ENCODE assay signal across 30 cellular contexts in the genomic region with DNA sequence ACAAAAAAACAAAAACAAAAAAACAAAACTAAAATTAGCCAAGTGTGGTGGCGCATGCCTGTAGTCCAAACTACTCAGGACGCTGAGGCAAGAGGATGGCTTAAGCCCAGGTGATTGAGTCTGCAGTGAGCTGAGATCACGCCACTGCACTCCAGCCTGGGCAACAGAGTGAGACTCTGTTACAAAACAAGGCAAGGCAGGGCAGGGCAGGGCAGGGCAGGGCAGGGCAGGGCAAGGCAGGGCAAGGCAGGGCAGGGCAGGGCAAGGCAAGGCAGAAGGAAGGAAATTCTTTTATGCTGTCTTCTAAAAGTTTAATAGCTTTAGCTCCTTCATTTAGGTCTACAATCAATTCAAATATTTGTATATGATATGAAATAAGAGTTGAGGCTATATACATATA. TPM values are rescaled to one million over a fixed set of nuclear protein-coding genes. Genes with fewer than 3 reads are reported as not detected.
"Had no signal": no experiment of that assay in that cellular context is flagged by ENCODE, and none has a peak within 500 bp of the region (broad histone marks: within the 10 kb centered on the region; RNA-seq: fewer than 3 reads in every experiment).

No MANE protein-coding gene starts in this region.

- H3K9me3 ChIP-seq: adrenal gland, body of pancreas, SJSA1 had no signal

- H3K9me3 Mint-ChIP-seq: activated B cell treated with CpG ODN at 0.5 μM for 24 hours; activated CD4-positive, alpha-beta memory T cell treated with anti-CD3 and anti-CD28 coated beads for 36 hours; activated naive CD4-positive, alpha-beta T cell treated with anti-CD3 and anti-CD28 coated beads for 36 hours; activated naive CD4-positive, alpha-beta T cell treated with anti-CD3 and anti-CD28 coated beads, Interleukin-2, amount 50 U/mL, for 72 hours; activated T-cell treated with anti-CD3 and anti-CD28 coated beads, Interleukin-2, amount 50 U/mL, for 4 hours; activated T-helper 1 cell treated with anti-CD3 and anti-CD28 coated beads, Interleukin-12 subunit alpha, Interleukin-12 subunit beta, Interleukin-2, Interleukin-4 antibody, amounts not matched to agents 30 ng/mL and 10 ng/mL and 1 ng/mL, durations not matched to agents 14 hours and 24 hours and 36 hours; T-helper 1 cell treated with Interleukin-12 subunit alpha and Interleukin-12 subunit beta and Interleukin-4 antibody, amounts not matched to agents 30 μg/mL and 1 μg/mL, for 36 hours; T-helper 2 cell treated with Interferon-gamma antibody and Interleukin-4, amounts not matched to agents 5 μg/mL and 100 μg/mL, for 36 hours had no signal

- H3K9ac ChIP-seq: SK-N-SH had no signal

- H3K27me3 ChIP-seq: body of pancreas had no signal

- H3K36me3 Mint-ChIP-seq: activated CD4-positive, alpha-beta memory T cell treated with anti-CD3 and anti-CD28 coated beads for 36 hours; activated naive CD4-positive, alpha-beta T cell treated with anti-CD3 and anti-CD28 coated beads, Interleukin-2, amount 50 U/mL, for 72 hours had no signal

- H3K4me1 Mint-ChIP-seq: activated B cell treated with CpG ODN at 0.5 μM for 24 hours had no signal

- H3K4me3 ChIP-seq: adrenal gland, body of pancreas, K562, SJSA1 had no signal

- H3K27ac ChIP-seq: adrenal gland, body of pancreas, SJSA1 had no signal

- H3K36me3 ChIP-seq: adrenal gland, SJSA1 had no signal

- ATAC-seq: activated naive CD4-positive, alpha-beta T cell treated with anti-CD3 and anti-CD28 coated beads, Interleukin-2, amount 50 U/mL, for 72 hours; activated T-cell treated with anti-CD3 and anti-CD28 coated beads, Interleukin-2, amount 50 U/mL, for 4 hours; body of pancreas; K562; Panc1 had no signal

- H3K4me1 ChIP-seq: adrenal gland, SJSA1 had no signal

- H3K27me3 Mint-ChIP-seq: activated B cell treated with CpG ODN at 0.5 μM for 24 hours had no signal

- H3K27ac Mint-ChIP-seq: activated B cell treated with CpG ODN at 0.5 μM for 24 hours; activated CD4-positive, alpha-beta memory T cell treated with anti-CD3 and anti-CD28 coated beads for 36 hours; activated naive CD4-positive, alpha-beta T cell treated with anti-CD3 and anti-CD28 coated beads for 36 hours; activated naive CD4-positive, alpha-beta T cell treated with anti-CD3 and anti-CD28 coated beads, Interleukin-2, amount 50 U/mL, for 72 hours; activated T-helper 1 cell treated with anti-CD3 and anti-CD28 coated beads, Interleukin-12 subunit alpha, Interleukin-12 subunit beta, Interleukin-2, Interleukin-4 antibody, amounts not matched to agents 30 ng/mL and 10 ng/mL and 1 ng/mL, durations not matched to agents 14 hours and 24 hours and 36 hours; T-helper 1 cell treated with Interleukin-12 subunit alpha and Interleukin-12 subunit beta and Interleukin-4 antibody, amounts not matched to agents 30 μg/mL and 1 μg/mL, for 36 hours; T-helper 2 cell treated with Interferon-gamma antibody and Interleukin-4, amounts not matched to agents 5 μg/mL and 100 μg/mL, for 36 hours had no signal

- H3K4me3 Mint-ChIP-seq: activated B cell treated with CpG ODN at 0.5 μM for 24 hours; activated CD4-positive, alpha-beta memory T cell treated with anti-CD3 and anti-CD28 coated beads for 36 hours; activated naive CD4-positive, alpha-beta T cell treated with anti-CD3 and anti-CD28 coated beads for 36 hours; activated T-cell treated with anti-CD3 and anti-CD28 coated beads, Interleukin-2, amount 50 U/mL, for 4 hours; activated T-helper 1 cell treated with anti-CD3 and anti-CD28 coated beads, Interleukin-12 subunit alpha, Interleukin-12 subunit beta, Interleukin-2, Interleukin-4 antibody, amounts not matched to agents 30 ng/mL and 10 ng/mL and 1 ng/mL, durations not matched to agents 14 hours and 24 hours and 36 hours; T-helper 1 cell treated with Interleukin-12 subunit alpha and Interleukin-12 subunit beta and Interleukin-4 antibody, amounts not matched to agents 30 μg/mL and 1 μg/mL, for 36 hours; T-helper 2 cell treated with Interferon-gamma antibody and Interleukin-4, amounts not matched to agents 5 μg/mL and 100 μg/mL, for 36 hours had no signal

- H3K4me2 ChIP-seq: SK-N-SH had no signal

- DNase-seq: activated B cell treated with CpG ODN at 0.5 μM for 24 hours; activated CD4-positive, alpha-beta memory T cell treated with anti-CD3 and anti-CD28 coated beads for 36 hours; activated CD4-positive, alpha-beta T cell treated with anti-CD3 and anti-CD28 coated beads for 4 hours; activated CD4-positive, alpha-beta T cell treated with anti-CD3 and anti-CD28 coated beads, Interleukin-2, amount 50 U/mL, for 1 hour; activated CD4-positive, CD25-positive, alpha-beta regulatory T cell treated with anti-CD3 and anti-CD28 coated beads, Interleukin-2, amount 50 U/mL, for 72 hours; activated CD8-positive, alpha-beta memory T cell treated with anti-CD3 and anti-CD28 coated beads, Interleukin-2, amount 50 U/mL, for 4 hours; activated gamma-delta T cell treated with Interleukin-2 at 50 U/mL for 16 hours; activated naive CD4-positive, alpha-beta T cell treated with anti-CD3 and anti-CD28 coated beads for 36 hours; activated T-cell treated with anti-CD3 and anti-CD28 coated beads for 4 hours; activated T-cell treated with anti-CD3 and anti-CD28 coated beads, Interleukin-2, amount 50 U/mL, for 4 hours; adrenal gland; body of pancreas; NCI-H1048; NCI-H1105 treated with DMSO at 0.1 percent for 48 hours; NCI-H1436; NCI-H1694; NCI-H1930; NCI-H345; NCI-H524 treated with DMSO at 0.1 percent for 48 hours; SHP77 treated with DMSO at 0.1 percent for 48 hours; SK-N-SH had no signal

RNA-seq across cellular contexts. Expression of a gene that starts 50.1 kb away (rescaled TPM):
- total RNA-seq: activated B cell treated with CpG ODN at 0.5 μM for 24 hours; activated CD4-positive, alpha-beta memory T cell treated with anti-CD3 and anti-CD28 coated beads for 36 hours; activated naive CD4-positive, alpha-beta T cell treated with anti-CD3 and anti-CD28 coated beads for 36 hours; activated naive CD4-positive, alpha-beta T cell treated with anti-CD3 and anti-CD28 coated beads, Interleukin-2, amount 50 U/mL, for 72 hours; activated T-cell treated with anti-CD3 and anti-CD28 coated beads, Interleukin-2, amount 50 U/mL, for 4 hours; activated T-helper 1 cell treated with anti-CD3 and anti-CD28 coated beads, Interleukin-12 subunit alpha, Interleukin-12 subunit beta, Interleukin-2, Interleukin-4 antibody, amounts not matched to agents 30 ng/mL and 10 ng/mL and 1 ng/mL, durations not matched to agents 14 hours and 24 hours and 36 hours; adrenal gland; body of pancreas; K562; M059J; NCI-H460; SJSA1 had no signal
- polyA plus RNA-seq: K562, SK-N-SH had no signal
